ENCODE assay signal across 28 cellular contexts in genomic region chr4:74764119-74764518, GRCh38. TPM values are rescaled to one million over a fixed set of nuclear protein-coding genes. Genes with fewer than 3 reads are reported as not detected.
A peak's percentile ranks its signal among the peaks of the same experiment; 100 is the strongest.
DNase-seq lines count a peak whose midpoint lies in the region; ATAC-seq and TF ChIP-seq lines count a peak whose summit lies in the region.
"Had no signal": no experiment of that assay in that cellular context is flagged by ENCODE, and none has a peak within 500 bp of the region (broad histone marks: within the 10 kb centered on the region; RNA-seq: fewer than 3 reads in every experiment).

No MANE protein-coding gene starts in this region.

- intact Hi-C loops in mammary epithelial cell (cut with micrococcal nuclease) = no loop called here

- no peaks in the 10 kb centered on the region for H3K9me3 ChIP-seq in mammary epithelial cell (replicated peaks; ENCODE audit: insufficient read depth, low read length)
- H3K9me3 ChIP-seq: BE2C, BLaER1 had no signal

- no TSS peak for BruUV-seq in mammary epithelial cell (replicated peaks; lab: Mats Ljungman, UMichigan)

- H3K27ac ChIP-seq in mammary epithelial cell (ENCODE audit: insufficient read depth, low read depth, low read length) = no peak overlapping the region
- H3K27ac ChIP-seq: BLaER1 had no signal

- CTCF ChIA-PET in mammary epithelial cell (lab: Charles Lee; ENCODE audit: low non-redundant PET) = no interaction called here

- dilution Hi-C loops in mammary epithelial cell (cut with HindIII; ENCODE audit: low sequenced_read_pairs) = no loop called here

- in situ Hi-C loops in mammary epithelial cell (cut with MboI; ENCODE audit: low sequenced_read_pairs in 2 of 2) = no loop called here

- H3K4me3 ChIP-seq in mammary epithelial cell (replicated peaks in 1 of 3; ENCODE audit: insufficient read depth in 1 of 3, low read depth in 2 of 3, low read length in 3 of 3) = no peak overlapping the region
- no peak overlapping the region for H3K4me3 ChIP-seq in epithelial cell of esophagus (ENCODE audit: low read length)
- H3K4me3 ChIP-seq: BLaER1, GM12878 had no signal

- no peak overlapping the region for H3K9ac ChIP-seq in mammary epithelial cell (ENCODE audit: insufficient read depth, low read length)
- H3K9ac ChIP-seq: BLaER1 had no signal

- peaks cover 6% of the 10 kb centered on the region for H3K4me1 ChIP-seq in mammary epithelial cell (ENCODE audit: insufficient read depth, low read length)
- H3K4me1 ChIP-seq: BE2C, BLaER1 had no signal

- H3K27me3 ChIP-seq in mammary epithelial cell (ENCODE audit: insufficient read depth, low read length) = no peaks in the 10 kb centered on the region
- H3K27me3 ChIP-seq: BE2C, BLaER1 had no signal

- ATAC-seq in esophagus mucosa (peak; percentile 70), HG02798 (IDR thresholded peaks at IDR 0.05; ENCODE audit: poor library complexity, unreplicated experiment) (no peak), HG03196 (IDR thresholded peaks at IDR 0.05; ENCODE audit: unreplicated experiment) (no peak), GM19324 (IDR thresholded peaks at IDR 0.05; ENCODE audit: low FRiP score, unreplicated experiment) (no peak)
- ATAC-seq: GM12878 had no signal

- no peaks in the 10 kb centered on the region for H3K79me2 ChIP-seq in mammary epithelial cell (ENCODE audit: insufficient read depth, low read length)

- 18% methylated on average over 2 of the region's 2 CpGs for WGBS in mammary epithelial cell (ENCODE audit: low coverage, missing lambda C conversion rate)

- H3K36me3 ChIP-seq in mammary epithelial cell (ENCODE audit: insufficient read depth, low read length) = no peaks in the 10 kb centered on the region
- H3K36me3 ChIP-seq: BE2C, BLaER1 had no signal

- no peak overlapping the region for H3K4me2 ChIP-seq in mammary epithelial cell (ENCODE audit: insufficient read depth, low read depth, low read length)
- H3K4me2 ChIP-seq: BLaER1 had no signal

- H2AFZ ChIP-seq in mammary epithelial cell (ENCODE audit: low read depth, low read length) = no peak overlapping the region

- DNase-seq in HPDE6-E6E7 (ENCODE audit: extremely low spot score) (peak; percentile 9), mammary epithelial cell (peak; percentile 46), epithelial cell of esophagus (ENCODE audit: low read depth) (peak; percentile 78), glomerular visceral epithelial cell (ENCODE audit: extremely low spot score) (no peak)
- DNase-seq: 8988T; ACHN; BE2C; C1 segment of cervical spinal cord; CD4-positive, alpha-beta memory T cell; CD4-positive, CD25-positive, alpha-beta regulatory T cell; CD8-positive, alpha-beta memory T cell; COR-L47; DMS 273 treated with DMSO at 0.1 percent for 48 hours; DMS153; DMS53; DMS79; DND-41; EL; GDM1 had no signal

- no peak for TF ChIP-seq CTCF in mammary epithelial cell (conservative IDR thresholded peaks at IDR 0.05 in 1 of 2, IDR thresholded peaks at IDR 0.05 in 1 of 2; ENCODE audit: extremely low read depth in 1 of 2, insufficient read depth in 1 of 2, low read depth in 1 of 2, low read length in 2 of 2)
- no peak for TF ChIP-seq CTCF in epithelial cell of esophagus (IDR thresholded peaks at IDR 0.05; ENCODE audit: insufficient read depth, low read depth, low read length, missing control alignments)

- no peaks in the 10 kb centered on the region for H4K20me1 ChIP-seq in mammary epithelial cell (ENCODE audit: insufficient read depth, low read length)
- H4K20me1 ChIP-seq: BLaER1 had no signal

RNA-seq across cellular contexts. Expression of gene BTC, which starts 30.2 kb away (rescaled TPM):
- 1 to 10 TPM in 1 of 2 donors, under 1 TPM in 1; 0.89 to 2.5 TPM for total RNA-seq in mammary epithelial cell
- 0.42 TPM for polyA plus RNA-seq in mammary epithelial cell
- not detected for polyA minus RNA-seq in mammary epithelial cell
- total RNA-seq in esophagus mucosa = 1.4 TPM
- total RNA-seq: CD4-positive, alpha-beta memory T cell; CD4-positive, CD25-positive, alpha-beta regulatory T cell; CD8-positive, alpha-beta memory T cell; G401; GM12878 had no signal
- polyA plus RNA-seq: AG04450; CD14-positive monocyte; CD4-positive, alpha-beta memory T cell; CD4-positive, CD25-positive, alpha-beta regulatory T cell; CD8-positive, alpha-beta memory T cell; GM12878 had no signal
